ENCODE assay signal across 22 cellular contexts in the genomic region with DNA sequence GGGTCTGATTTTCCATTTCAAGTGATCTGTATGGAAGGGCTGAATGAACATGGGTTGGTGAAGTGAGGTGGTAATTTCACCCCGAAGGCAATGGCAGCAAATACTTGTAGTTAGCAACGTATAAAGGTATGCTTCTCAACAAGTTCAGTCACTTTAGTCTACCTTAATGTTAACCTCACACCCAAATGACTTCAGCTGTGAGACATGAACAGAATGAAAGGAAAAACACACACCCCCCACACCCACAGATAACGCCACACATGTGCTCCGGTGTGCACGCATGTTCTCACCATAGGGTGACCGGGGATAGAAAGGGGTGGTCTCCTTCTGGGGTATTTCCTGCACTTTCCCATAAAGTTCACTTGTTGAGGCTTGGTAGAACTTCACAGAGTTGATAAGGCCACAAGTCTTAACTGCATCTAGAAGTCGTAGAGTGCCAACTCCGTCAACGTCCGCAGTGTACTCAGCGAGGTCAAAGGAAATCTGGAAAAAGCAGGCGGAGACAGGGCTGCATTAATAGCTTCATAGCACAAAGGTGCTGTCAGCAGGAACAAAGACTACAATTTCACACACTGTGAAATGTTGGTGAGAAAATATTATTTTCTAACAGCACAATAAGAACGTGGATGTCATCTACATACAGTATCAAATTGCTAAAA.
"Had no signal": no experiment of that assay in that cellular context is flagged by ENCODE, and none has a peak within 500 bp of the region (broad histone marks: within the 10 kb centered on the region; RNA-seq: fewer than 3 reads in every experiment).

No MANE protein-coding gene starts in this region.

- H3K36me3 ChIP-seq: colonic mucosa, esophagus squamous epithelium, neutrophil, pancreas, sigmoid colon, thoracic aorta, tibial nerve, vagina had no signal

- H3K4me1 Mint-ChIP-seq: endodermal cell, memory B cell had no signal

- H3K4me1 ChIP-seq: colonic mucosa, esophagus squamous epithelium, sigmoid colon, spleen, tibial nerve, vagina had no signal

- DNase-seq: colonic mucosa; effector CD8-positive, alpha-beta T cell; endodermal cell; esophagus squamous epithelium; hypothalamus; immature natural killer cell; islet precursor cell; natural killer cell; pancreas; sigmoid colon; spleen; stimulated activated CD4-positive, alpha-beta T cell treated with anti-CD3 and anti-CD28 coated beads, Interleukin-4, amount 100 ng/mL, for 4 hours; stimulated activated naive CD8-positive, alpha-beta T cell treated with anti-CD3 and anti-CD28 coated beads, Interleukin-15, Interleukin-2, amounts not matched to agents 100 U/mL and 50 U/mL, for 24 hours had no signal

- H3K9me3 Mint-ChIP-seq: dendritic cell treated with granulocyte-macrophage colony-stimulating factor and Interleukin-4, amounts not matched to agents 40 ng/mL and 50 ng/mL, for 4 days; endodermal cell; immature natural killer cell; natural killer cell had no signal

- H3K27me3 Mint-ChIP-seq: dendritic cell treated with granulocyte-macrophage colony-stimulating factor and Interleukin-4, amounts not matched to agents 40 ng/mL and 50 ng/mL, for 4 days; memory B cell; stimulated activated memory B cell treated with anti-CD40 and anti-IgM and Interleukin-4, amounts not matched to agents 10 μg/mL and 1 μg/mL and 100 μg/mL, for 72 hours had no signal

- H3K9me3 ChIP-seq: colonic mucosa, esophagus squamous epithelium, neutrophil, pancreas, sigmoid colon, spleen, thoracic aorta, tibial nerve, vagina had no signal

- ATAC-seq: left lobe of liver; natural killer cell; stimulated activated memory B cell treated with anti-CD40 and anti-IgM and Interleukin-4, amounts not matched to agents 10 μg/mL and 1 μg/mL and 100 μg/mL, for 72 hours; stimulated activated naive CD8-positive, alpha-beta T cell treated with anti-CD3 and anti-CD28 coated beads, Interleukin-15, Interleukin-2, amounts not matched to agents 100 U/mL and 50 U/mL, for 24 hours had no signal

- H3K4me3 Mint-ChIP-seq: dendritic cell treated with granulocyte-macrophage colony-stimulating factor and Interleukin-4, amounts not matched to agents 40 ng/mL and 50 ng/mL, for 4 days; endodermal cell; immature natural killer cell; memory B cell; natural killer cell; stimulated activated memory B cell treated with anti-CD40 and anti-IgM and Interleukin-4, amounts not matched to agents 10 μg/mL and 1 μg/mL and 100 μg/mL, for 72 hours had no signal

- H3K27ac ChIP-seq: colonic mucosa, esophagus squamous epithelium, neutrophil, pancreas, sigmoid colon, spleen, thoracic aorta, tibial nerve, vagina had no signal

- FAIRE-seq: pancreas had no signal

- H3K27me3 ChIP-seq: colonic mucosa, esophagus squamous epithelium, neutrophil, pancreas, sigmoid colon, spleen, tibial nerve, vagina had no signal

- H3K4me3 ChIP-seq: colonic mucosa, esophagus squamous epithelium, lung, pancreas, sigmoid colon, spleen, thoracic aorta, tibial nerve, vagina had no signal

- H3K36me3 Mint-ChIP-seq: natural killer cell had no signal

- H3K27ac Mint-ChIP-seq: dendritic cell treated with granulocyte-macrophage colony-stimulating factor and Interleukin-4, amounts not matched to agents 40 ng/mL and 50 ng/mL, for 4 days; endodermal cell; memory B cell; natural killer cell; stimulated activated memory B cell treated with anti-CD40 and anti-IgM and Interleukin-4, amounts not matched to agents 10 μg/mL and 1 μg/mL and 100 μg/mL, for 72 hours had no signal
